In genomic region chr1:171965802-171966201, GRCh38 we compare ENCODE assay signal across 31 cellular contexts.
DNase-seq lines count a peak whose midpoint lies in the region; ATAC-seq, FAIRE-seq and TF ChIP-seq lines count a peak whose summit lies in the region.
"Had no signal": no experiment of that assay in that cellular context is flagged by ENCODE, and none has a peak within 500 bp of the region (broad histone marks: within the 10 kb centered on the region; RNA-seq: fewer than 3 reads in every experiment).

No MANE protein-coding gene starts in this region.

- H3K4me3 Mint-ChIP-seq in HFFc6 = no peak overlapping the region
- H3K4me3 Mint-ChIP-seq in CD14-positive monocyte = no peak overlapping the region
- H3K4me3 Mint-ChIP-seq: activated CD4-positive, alpha-beta T cell treated with anti-CD3 and anti-CD28 coated beads, Interleukin-2, amount 10 ng/mL, durations not matched to agents 7 days and 5 days; activated T-helper 1 cell treated with anti-CD3 and anti-CD28 coated beads, Interleukin-12 subunit alpha, Interleukin-12 subunit beta, Interleukin-2, Interleukin-4 antibody, amounts not matched to agents 30 ng/mL and 10 ng/mL and 1 ng/mL, durations not matched to agents 14 hours and 24 hours and 36 hours; mesothelial cell of epicardium; naive thymus-derived CD8-positive, alpha-beta T cell; stimulated activated naive B cell treated with anti-CD40 and anti-IgM and Interleukin-4, amounts not matched to agents 10 μg/mL and 1 μg/mL and 100 μg/mL, for 72 hours; T-helper 2 cell treated with Interferon-gamma antibody and Interleukin-4, amounts not matched to agents 5 μg/mL and 100 μg/mL, for 36 hours had no signal

- TF ChIP-seq CTCF in HFFc6 (IDR thresholded peaks at IDR 0.05) (no peak), CD14-positive monocyte (IDR thresholded peaks at IDR 0.05) (no peak)

- H3K36me3 Mint-ChIP-seq in HFFc6 (ENCODE audit: low read depth) (no peaks in the 10 kb centered on the region), CD14-positive monocyte (no peaks in the 10 kb centered on the region)
- H3K36me3 Mint-ChIP-seq: mesothelial cell of epicardium; naive thymus-derived CD8-positive, alpha-beta T cell; stimulated activated naive B cell treated with anti-CD40 and anti-IgM and Interleukin-4, amounts not matched to agents 10 μg/mL and 1 μg/mL and 100 μg/mL, for 72 hours had no signal

- H3K9me3 Mint-ChIP-seq in HFFc6 (no peaks in the 10 kb centered on the region), CD14-positive monocyte (peaks cover 0 to 1% (median 0%) of the 10 kb centered on the region in 7 donors)
- H3K9me3 Mint-ChIP-seq: activated CD4-positive, alpha-beta T cell treated with anti-CD3 and anti-CD28 coated beads, Interleukin-2, amount 10 ng/mL, durations not matched to agents 7 days and 5 days; activated T-helper 1 cell treated with anti-CD3 and anti-CD28 coated beads, Interleukin-12 subunit alpha, Interleukin-12 subunit beta, Interleukin-2, Interleukin-4 antibody, amounts not matched to agents 30 ng/mL and 10 ng/mL and 1 ng/mL, durations not matched to agents 14 hours and 24 hours and 36 hours; mesothelial cell of epicardium; naive thymus-derived CD8-positive, alpha-beta T cell; stimulated activated naive B cell treated with anti-CD40 and anti-IgM and Interleukin-4, amounts not matched to agents 10 μg/mL and 1 μg/mL and 100 μg/mL, for 72 hours; T-helper 2 cell treated with Interferon-gamma antibody and Interleukin-4, amounts not matched to agents 5 μg/mL and 100 μg/mL, for 36 hours had no signal

- DNase-seq in AG20443 (ENCODE audit: low spot score) (peak; percentile 26), HFFc6 (peak; percentile 14), amniotic epithelial cell (ENCODE audit: low read depth) (peak; percentile 27), hepatic stellate cell (ENCODE audit: low spot score) (peak; percentile 1), left colon (no peak), CD14-positive monocyte (ENCODE audit: low spot score) (no peak), GM19239 (ENCODE audit: insufficient read length, low spot score) (no peak)
- DNase-seq: activated CD4-positive, alpha-beta T cell treated with anti-CD3 and anti-CD28 coated beads, Interleukin-2, amount 10 ng/mL, durations not matched to agents 7 days and 5 days; activated naive CD4-positive, alpha-beta T cell treated with anti-CD3 and anti-CD28 coated beads, Interleukin-2, amount 50 U/mL, for 16 hours; aorta; Calu3; central memory CD4-positive, alpha-beta T cell; dermis blood vessel endothelial cell; DND-41; heart right ventricle; left ventricle myocardium inferior; naive thymus-derived CD8-positive, alpha-beta T cell; NCI-H1105 treated with DMSO at 0.1 percent for 48 hours; NCI-H2029; NCI-H345; NCI-H774; pancreas; right cardiac atrium; stimulated activated CD4-positive, alpha-beta T cell treated with anti-CD3 and anti-CD28 coated beads, Interleukin-12 subunit alpha, Interleukin-12 subunit beta, amount 100 ng/mL, for 4 hours; stimulated activated CD4-positive, alpha-beta T cell treated with anti-CD3 and anti-CD28 coated beads, Interleukin-4, amount 100 ng/mL, for 24 hours; stimulated activated naive B cell treated with anti-CD40 and anti-IgM and Interleukin-4, amounts not matched to agents 10 μg/mL and 1 μg/mL and 100 μg/mL, for 72 hours; WERI-Rb-1 had no signal

- ATAC-seq in left colon (no peak), GM18870 (IDR thresholded peaks at IDR 0.05; ENCODE audit: unreplicated experiment) (no peak)
- ATAC-seq: heart right ventricle; naive thymus-derived CD8-positive, alpha-beta T cell; pancreas; stimulated activated naive B cell treated with anti-CD40 and anti-IgM and Interleukin-4, amounts not matched to agents 10 μg/mL and 1 μg/mL and 100 μg/mL, for 72 hours had no signal

- H3K4me1 Mint-ChIP-seq in HFFc6 (ENCODE audit: low read depth) = peaks cover 15% of the 10 kb centered on the region
- H3K4me1 Mint-ChIP-seq in CD14-positive monocyte = peaks cover 4% of the 10 kb centered on the region
- H3K4me1 Mint-ChIP-seq: stimulated activated naive B cell treated with anti-CD40 and anti-IgM and Interleukin-4, amounts not matched to agents 10 μg/mL and 1 μg/mL and 100 μg/mL, for 72 hours had no signal

- no peak overlapping the region for H3K27ac Mint-ChIP-seq in HFFc6
- no peak overlapping the region for H3K27ac Mint-ChIP-seq in CD14-positive monocyte
- H3K27ac Mint-ChIP-seq: activated CD4-positive, alpha-beta T cell treated with anti-CD3 and anti-CD28 coated beads, Interleukin-2, amount 10 ng/mL, durations not matched to agents 7 days and 5 days; activated T-helper 1 cell treated with anti-CD3 and anti-CD28 coated beads, Interleukin-12 subunit alpha, Interleukin-12 subunit beta, Interleukin-2, Interleukin-4 antibody, amounts not matched to agents 30 ng/mL and 10 ng/mL and 1 ng/mL, durations not matched to agents 14 hours and 24 hours and 36 hours; mesothelial cell of epicardium; naive thymus-derived CD8-positive, alpha-beta T cell; stimulated activated naive B cell treated with anti-CD40 and anti-IgM and Interleukin-4, amounts not matched to agents 10 μg/mL and 1 μg/mL and 100 μg/mL, for 72 hours; T-helper 2 cell treated with Interferon-gamma antibody and Interleukin-4, amounts not matched to agents 5 μg/mL and 100 μg/mL, for 36 hours had no signal

- no peak for FAIRE-seq in GM19239 (lab: Jason Lieb, UNC)
- FAIRE-seq: pancreas had no signal

- H3K27me3 Mint-ChIP-seq in HFFc6 (ENCODE audit: insufficient read depth) (peaks cover 4% of the 10 kb centered on the region), CD14-positive monocyte (ENCODE audit: low read depth in 3 of 3) (peaks cover 0 to 2% (median 0%) of the 10 kb centered on the region in 3 donors)
- H3K27me3 Mint-ChIP-seq: stimulated activated naive B cell treated with anti-CD40 and anti-IgM and Interleukin-4, amounts not matched to agents 10 μg/mL and 1 μg/mL and 100 μg/mL, for 72 hours had no signal

- intact Hi-C loops in left colon (cut with DNase I, micrococcal nuclease) (no loop called here), CD14-positive monocyte (cut with micrococcal nuclease) (no loop called here)

Comparison
In these comparisons a context has a peak if more than half of its experiments do, and no peak if none do; other contexts are left out.
1. DNase-seq: peak in AG20443 (single experiment), HFFc6 (single experiment), amniotic epithelial cell (single experiment) and hepatic stellate cell (single experiment); none in left colon (0 of 2), CD14-positive monocyte (single experiment) and GM19239 (single experiment).